Comparison of ENCODE assay signal across 9 cellular contexts in the genomic region with DNA sequence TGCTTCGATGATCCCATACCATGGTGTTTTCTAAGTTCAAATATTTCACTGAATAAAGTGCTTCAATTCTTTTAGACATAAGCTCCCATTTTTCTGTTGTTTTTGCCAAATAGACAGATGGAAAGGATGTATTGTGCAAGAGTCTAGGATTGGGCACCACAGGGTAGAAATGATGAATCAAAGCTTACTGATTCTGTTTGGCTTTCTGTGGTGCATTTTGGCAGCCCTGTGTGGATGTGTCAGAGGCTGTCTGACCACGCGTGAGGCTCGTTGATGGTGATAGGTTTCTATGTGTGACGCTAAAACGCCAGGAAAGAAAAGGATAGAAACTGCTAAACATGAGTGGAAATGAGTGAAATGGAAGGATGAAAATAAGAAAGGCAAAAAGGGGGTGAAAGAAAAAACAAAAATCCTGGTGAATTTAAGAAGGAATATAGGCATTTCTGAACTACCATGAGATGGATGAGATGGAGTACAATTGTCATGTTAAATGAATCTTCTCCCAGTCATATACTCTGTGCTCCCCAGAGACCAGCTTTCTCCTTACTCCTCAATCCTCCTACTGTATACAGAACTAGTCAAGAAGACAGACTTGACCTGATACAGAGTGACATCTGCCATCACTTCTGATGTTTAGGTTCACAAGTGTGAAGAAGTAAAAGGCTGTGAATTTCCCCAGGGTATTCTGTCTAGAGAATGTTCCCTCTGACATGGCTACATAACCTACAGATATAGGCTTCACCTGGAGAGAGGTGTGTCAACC. TPM values are rescaled to one million over a fixed set of nuclear protein-coding genes. Genes with fewer than 3 reads are reported as not detected.
DNase-seq lines count a peak whose midpoint lies in the region; ATAC-seq, FAIRE-seq and TF ChIP-seq lines count a peak whose summit lies in the region.
"Had no signal": no experiment of that assay in that cellular context is flagged by ENCODE, and none has a peak within 500 bp of the region (broad histone marks: within the 10 kb centered on the region; RNA-seq: fewer than 3 reads in every experiment).

No MANE protein-coding gene starts in this region.

- CTCF ChIA-PET in endothelial cell of umbilical vein (lab: Charles Lee) (no interaction called here), Calu3 (lab: Charles Lee) (no interaction called here)

- H3K79me2 ChIP-seq in endothelial cell of umbilical vein (ENCODE audit: control insufficient read depth, insufficient read depth, low read length) = peaks cover 2% of the 10 kb centered on the region

- BruUV-seq in endothelial cell of umbilical vein (replicated peaks; lab: Mats Ljungman, UMichigan) (no TSS peak), Calu3 (replicated peaks; lab: Mats Ljungman, UMichigan) (no TSS peak)

- DNase-seq in MV-4-11 (lab: John Stamatoyannopoulos, UW) (peak; percentile 22), endothelial cell of umbilical vein (ENCODE audit: low read depth, low spot score) (no peak), SJCRH30 (no peak), COR-L47 (lab: John Stamatoyannopoulos, UW) (no peak), Calu3 (no peak)
- DNase-seq: activated naive CD8-positive, alpha-beta T cell treated with anti-CD3 and anti-CD28 coated beads, Interleukin-2, amount 10 ng/mL, durations not matched to agents 7 days and 5 days had no signal

- peaks cover 11% of the 10 kb centered on the region for H3K4me1 ChIP-seq in endothelial cell of umbilical vein (ENCODE audit: control insufficient read depth, extremely low read depth, insufficient read depth, low read length)
- 0 out of 2 replicates have a peak, but pooled peaks cover 2% of the 10 kb centered on the region for H3K4me1 ChIP-seq in SJCRH30

- H3K9me3 Mint-ChIP-seq in Calu3 (ENCODE audit: low read depth, unreplicated experiment) = no peaks in the 10 kb centered on the region
- H3K9me3 Mint-ChIP-seq: activated naive CD8-positive, alpha-beta T cell treated with anti-CD3 and anti-CD28 coated beads, Interleukin-2, amount 10 ng/mL, durations not matched to agents 7 days and 5 days had no signal

- peak; percentile 73 for ATAC-seq in GM18907 (IDR thresholded peaks at IDR 0.05; ENCODE audit: unreplicated experiment)
- ATAC-seq in GM19463 (IDR thresholded peaks at IDR 0.05; ENCODE audit: unreplicated experiment) = no peak

- no peaks in the 10 kb centered on the region for H3K9me3 ChIP-seq in endothelial cell of umbilical vein (replicated peaks; ENCODE audit: control insufficient read depth, insufficient read depth, low read length)
- H3K9me3 ChIP-seq in SJCRH30 (replicated peaks) = no peaks in the 10 kb centered on the region

- H3K27ac Mint-ChIP-seq in Calu3 (ENCODE audit: unreplicated experiment) = no peak overlapping the region
- H3K27ac Mint-ChIP-seq: activated naive CD8-positive, alpha-beta T cell treated with anti-CD3 and anti-CD28 coated beads, Interleukin-2, amount 10 ng/mL, durations not matched to agents 7 days and 5 days had no signal

- TF ChIP-seq POLR2A in endothelial cell of umbilical vein (IDR thresholded peaks at IDR 0.05; ENCODE audit: low read depth, low read length) = no peak

- H3K27me3 Mint-ChIP-seq in Calu3 (ENCODE audit: unreplicated experiment) = no peaks in the 10 kb centered on the region
- H3K27me3 Mint-ChIP-seq: activated naive CD8-positive, alpha-beta T cell treated with anti-CD3 and anti-CD28 coated beads, Interleukin-2, amount 10 ng/mL, durations not matched to agents 7 days and 5 days had no signal

- H3K4me2 ChIP-seq in endothelial cell of umbilical vein (ENCODE audit: insufficient read depth, low read length) = no peak overlapping the region

- no peak overlapping the region for H3K27ac ChIP-seq in endothelial cell of umbilical vein (ENCODE audit: insufficient read depth, low read depth, low read length)
- peak overlapping the region in 11 of 21 experiments; percentile 4 to 65 (median 26) for H3K27ac ChIP-seq in skin epidermis
- H3K27ac ChIP-seq in SJCRH30 = no peak overlapping the region

- H4K20me1 ChIP-seq in endothelial cell of umbilical vein (replicated peaks; ENCODE audit: control insufficient read depth, extremely low read depth, insufficient read depth, low read length) = no peaks in the 10 kb centered on the region

- H3K9me1 ChIP-seq in endothelial cell of umbilical vein (replicated peaks; ENCODE audit: control insufficient read depth, extremely low read depth, insufficient read depth, low read length) = no peaks in the 10 kb centered on the region

- H3K27me3 ChIP-seq in endothelial cell of umbilical vein (ENCODE audit: control insufficient read depth in 2 of 2, insufficient read depth in 2 of 2, low read length in 2 of 2) = no peaks in the 10 kb centered on the region
- no peaks in the 10 kb centered on the region for H3K27me3 ChIP-seq in SJCRH30

- no peak overlapping the region for H3K9ac ChIP-seq in endothelial cell of umbilical vein (replicated peaks; ENCODE audit: extremely low read depth, insufficient read depth, low read length)

- no peak overlapping the region for H2AFZ ChIP-seq in endothelial cell of umbilical vein (ENCODE audit: low read depth, low read length)

- H3K4me1 Mint-ChIP-seq in Calu3 (ENCODE audit: low read depth, unreplicated experiment) = peaks cover 8% of the 10 kb centered on the region

- peak; percentile 12 for FAIRE-seq in endothelial cell of umbilical vein (lab: Jason Lieb, UNC)

- H3K4me3 Mint-ChIP-seq in Calu3 (ENCODE audit: low read depth, unreplicated experiment) = no peak overlapping the region
- H3K4me3 Mint-ChIP-seq: activated naive CD8-positive, alpha-beta T cell treated with anti-CD3 and anti-CD28 coated beads, Interleukin-2, amount 10 ng/mL, durations not matched to agents 7 days and 5 days had no signal

- intact Hi-C loops in endothelial cell of umbilical vein (cut with micrococcal nuclease) (no loop called here), Calu3 (cut with micrococcal nuclease; ENCODE audit: unreplicated experiment) (no loop called here)

- POLR2A ChIA-PET in endothelial cell of umbilical vein (lab: Charles Lee) = interaction anchor here (0.7 kb wide), 1 partner anchor 127 kb away, joined by 10 read pairs; no protein-coding TSS in a partner anchor

- dilution Hi-C loops in endothelial cell of umbilical vein (cut with MboI; ENCODE audit: extremely low pct_ligation_motif_present, low sequenced_read_pairs) = no loop called here

- no peaks in the 10 kb centered on the region for H3K36me3 Mint-ChIP-seq in Calu3 (ENCODE audit: insufficient read depth, unreplicated experiment)

- TF ChIP-seq CTCF in endothelial cell of umbilical vein (IDR thresholded peaks at IDR 0.05; ENCODE audit: extremely low read depth in 1 of 2, insufficient read depth in 1 of 2, low read depth in 1 of 2, low read length in 2 of 2) = no peak
- no peak for TF ChIP-seq CTCF in Calu3 (IDR thresholded peaks at IDR 0.05; ENCODE audit: unreplicated experiment)

- H3K4me3 ChIP-seq in endothelial cell of umbilical vein (replicated peaks in 1 of 3; ENCODE audit: insufficient read depth in 1 of 3, low read depth in 1 of 3, low read length in 3 of 3) (no peak overlapping the region), skin epidermis (no peak overlapping the region), SJCRH30 (no peak overlapping the region)

- H3K36me3 ChIP-seq in endothelial cell of umbilical vein (ENCODE audit: control insufficient read depth in 2 of 2, extremely low read depth in 1 of 2, insufficient read depth in 2 of 2, low read length in 2 of 2) = no peaks in the 10 kb centered on the region
- H3K36me3 ChIP-seq in SJCRH30 = no peaks in the 10 kb centered on the region

TF ChIP-seq in endothelial cell of umbilical vein, 7 proteins besides CTCF, POLR2A, EP300 and RAD21:
- TF ChIP-seq EZH2 (IDR thresholded peaks at IDR 0.05; ENCODE audit: borderline replicate concordance, low read depth, low read length, severe bottlenecking) (no peak), GATA2 (IDR thresholded peaks at IDR 0.05; ENCODE audit: insufficient read depth, insufficient read length, low read depth, low read length) (no peak), MYC (IDR thresholded peaks at IDR 0.05; ENCODE audit: low read depth, low read length) (no peak), POLR2AphosphoS5 (IDR thresholded peaks at IDR 0.05; ENCODE audit: insufficient read depth, low read depth, low read length) (no peak), FOS (IDR thresholded peaks at IDR 0.05; ENCODE audit: borderline replicate concordance, insufficient read depth, low read length) (no peak), JUN (IDR thresholded peaks at IDR 0.05; ENCODE audit: borderline replicate concordance, insufficient read depth, insufficient read length, low read depth) (no peak)
- TF ChIP-seq, protein P1, sequence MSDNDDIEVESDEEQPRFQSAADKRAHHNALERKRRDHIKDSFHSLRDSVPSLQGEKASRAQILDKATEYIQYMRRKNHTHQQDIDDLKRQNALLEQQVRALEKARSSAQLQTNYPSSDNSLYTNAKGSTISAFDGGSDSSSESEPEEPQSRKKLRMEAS (IDR thresholded peaks at IDR 0.05; ENCODE audit: insufficient read depth, insufficient read length) = no peak

RNA-seq across cellular contexts. Expression of a gene that starts 54.4 kb away (rescaled TPM):
- total RNA-seq in endothelial cell of umbilical vein (31.4 and 39.5 TPM in 2 replicates), Calu3 (2022) (42.1 and 53.2 TPM in 2 replicates)
- 12.7 and 14.1 TPM in 2 replicates for polyA plus RNA-seq in endothelial cell of umbilical vein
- polyA plus RNA-seq in endothelial cell of umbilical vein (2011; cell fraction: cytosol; rRNA removed) = 18.3 and 19.1 TPM in 2 replicates
- polyA plus RNA-seq in endothelial cell of umbilical vein (2011; cell fraction: nucleus; rRNA removed) = 15.1 and 16.2 TPM in 2 replicates
- polyA plus RNA-seq in endothelial cell of umbilical vein (2012) = 22.1 and 25.3 TPM in 2 replicates
- polyA minus RNA-seq in endothelial cell of umbilical vein = 19.3 and 22.4 TPM in 2 replicates
- polyA minus RNA-seq in endothelial cell of umbilical vein (2011; cell fraction: cytosol; rRNA and poly(A)+ RNA removed) = 86.6 TPM
- polyA minus RNA-seq in endothelial cell of umbilical vein (2011; cell fraction: nucleus; rRNA and poly(A)+ RNA removed) = 22.7 and 24.1 TPM in 2 replicates
- total RNA-seq in SJCRH30 (2014; rRNA removed; shearing (Covaris generic)) = 5.1 and 5.2 TPM in 2 replicates

Comparison
In these comparisons a context has a peak if more than half of its experiments do, and no peak if none do; other contexts are left out.
1. H3K27ac ChIP-seq: peak in skin epidermis (11 of 21); none in endothelial cell of umbilical vein (single experiment) and SJCRH30 (single experiment).